Comparison of ENCODE assay signal across 8 cellular contexts in the genomic region with DNA sequence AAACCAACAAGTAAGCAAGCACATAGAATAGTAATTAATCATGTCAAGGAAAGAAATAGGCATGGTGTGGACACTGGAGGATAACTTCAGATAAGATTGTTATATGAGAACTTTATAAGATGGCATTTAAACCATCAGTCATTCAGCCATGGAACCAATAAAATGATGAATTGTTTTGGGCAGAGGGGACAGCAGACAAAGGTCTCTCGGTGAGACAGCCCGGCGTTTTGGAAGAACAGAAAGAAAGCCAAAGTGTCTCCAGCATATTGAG. TPM values are rescaled to one million over a fixed set of nuclear protein-coding genes. Genes with fewer than 3 reads are reported as not detected.
A peak's percentile ranks its signal among the peaks of the same experiment; 100 is the strongest.
DNase-seq lines count a peak whose midpoint lies in the region; ATAC-seq and TF ChIP-seq lines count a peak whose summit lies in the region.

No MANE protein-coding gene starts in this region.

- H3K36me3 Mint-ChIP-seq in progenitor cell of endocrine pancreas (ENCODE audit: insufficient read depth): no peaks in the 10 kb centered on the region

- in situ Hi-C loops in GM13976 (cut with MboI; ENCODE audit: low sequenced_read_pairs, unreplicated experiment): no loop called here

- no peaks in the 10 kb centered on the region for H3K9me3 Mint-ChIP-seq in progenitor cell of endocrine pancreas (ENCODE audit: low read depth)

- H3K4me3 ChIP-seq in DND-41 (ENCODE audit: low read depth in 1 of 2, low read length in 2 of 2) (peak overlapping the region; percentile 22 to 94; a peak in 3 of 4 replicates), epithelial cell of proximal tubule (ENCODE audit: low read depth, low read length) (peak overlapping the region; percentile 60)

- H3K4me2 ChIP-seq in DND-41 (ENCODE audit: insufficient read depth, low read length): peak overlapping the region; percentile 70

- no peak for TF ChIP-seq CTCF in DND-41 (IDR thresholded peaks at IDR 0.05; ENCODE audit: borderline replicate concordance, extremely low read depth, low read length, poor library complexity, severe bottlenecking)
- no peak for TF ChIP-seq CTCF in RWPE1 (conservative IDR thresholded peaks at IDR 0.05; ENCODE audit: low read depth)
- TF ChIP-seq CTCF in epithelial cell of proximal tubule (conservative IDR thresholded peaks at IDR 0.05; ENCODE audit: low read depth, low read length): no peak
- TF ChIP-seq CTCF in progenitor cell of endocrine pancreas (IDR thresholded peaks at IDR 0.05; ENCODE audit: unreplicated experiment): no peak
- no peak for TF ChIP-seq CTCF in GM13976 (IDR thresholded peaks at IDR 0.05; ENCODE audit: borderline replicate concordance, control extremely low read depth, extremely low read depth, insufficient read depth, missing control alignments)

- peak overlapping the region; percentile 42 for H3K9ac ChIP-seq in DND-41 (ENCODE audit: low read depth, low read length)

- peaks cover 32% of the 10 kb centered on the region for H3K4me1 Mint-ChIP-seq in progenitor cell of endocrine pancreas (ENCODE audit: low read depth)

- ATAC-seq in DND-41 (ENCODE audit: insufficient read depth, low read depth) (no peak), GM18517 (IDR thresholded peaks at IDR 0.05; ENCODE audit: unreplicated experiment) (no peak), GM21381 (IDR thresholded peaks at IDR 0.05; ENCODE audit: unreplicated experiment) (no peak)

- no peaks in the 10 kb centered on the region for H3K27me3 ChIP-seq in DND-41 (ENCODE audit: insufficient read depth, low read length, poor library complexity)

- H3K27me3 Mint-ChIP-seq in progenitor cell of endocrine pancreas: no peaks in the 10 kb centered on the region

- CTCF ChIA-PET in RWPE1 (lab: Yijun Ruan, JAX): interaction anchor here (1.0 kb wide), 1 partner anchor 67 kb away, joined by 3 read pairs; no protein-coding TSS in a partner anchor

- peaks cover 42% of the 10 kb centered on the region for H3K4me1 ChIP-seq in DND-41 (ENCODE audit: insufficient read depth, low read length)

- POLR2A ChIA-PET in RWPE1 (lab: Yijun Ruan, JAX; ENCODE audit: low non-redundant PET): no interaction called here

- H3K27ac ChIP-seq in DND-41 (ENCODE audit: low read length) (peak overlapping the region; percentile 55), RWPE1 (no peak overlapping the region)

- no peaks in the 10 kb centered on the region; the same call in 1 of the 2 replicates for H3K36me3 ChIP-seq in DND-41 (ENCODE audit: insufficient read depth, low read length)

- H3K27ac Mint-ChIP-seq in progenitor cell of endocrine pancreas: peak overlapping the region; percentile 99

- peaks cover 36% of the 10 kb centered on the region for H3K79me2 ChIP-seq in DND-41 (ENCODE audit: insufficient read depth, low read length)

- H3K4me3 Mint-ChIP-seq in progenitor cell of endocrine pancreas (ENCODE audit: low read depth): peak overlapping the region; percentile 91

- peaks cover 6% of the 10 kb centered on the region; the same call in 1 of the 2 replicates for H4K20me1 ChIP-seq in DND-41 (ENCODE audit: insufficient read depth, low read length)

- no peaks in the 10 kb centered on the region for H3K9me3 ChIP-seq in DND-41 (ENCODE audit: insufficient read depth, low read length, severe bottlenecking)

- peak overlapping the region; percentile 74 for H2AFZ ChIP-seq in DND-41 (ENCODE audit: low read depth, low read length)

- no peak for DNase-seq in DND-41
- peak; percentile 5 for DNase-seq in RWPE1 (ENCODE audit: low spot score)
- no peak for DNase-seq in epithelial cell of proximal tubule (ENCODE audit: low read depth)
- DNase-seq in progenitor cell of endocrine pancreas (ENCODE audit: low spot score, unreplicated experiment): no peak
- no peak for DNase-seq in GM13976 (ENCODE audit: low spot score)
- DNase-seq in ecto neural progenitor cell (ENCODE audit: low spot score): no peak

RNA-seq across cellular contexts. Expression of a gene that starts 0.8 kb away (rescaled TPM):
- total RNA-seq in epithelial cell of proximal tubule (7.1 and 12.0 TPM in 2 replicates), progenitor cell of endocrine pancreas (19.6 and 23.7 TPM in 2 replicates)
